Comparison of ENCODE assay signal across 18 cellular contexts in genomic region chr5:154644745-154645411, GRCh38.
DNase-seq lines count a peak whose midpoint lies in the region; ATAC-seq and TF ChIP-seq lines count a peak whose summit lies in the region.
"Had no signal": no experiment of that assay in that cellular context is flagged by ENCODE, and none has a peak within 500 bp of the region (broad histone marks: within the 10 kb centered on the region; RNA-seq: fewer than 3 reads in every experiment).

No MANE protein-coding gene starts in this region.

- H3K27ac ChIP-seq in endodermal cell (ENCODE audit: low read depth, low read length) (no peak overlapping the region), liver (ENCODE audit: low read depth in 1 of 2, low read length in 2 of 2) (peak overlapping the region in 1 of 2 donors; percentile 56)
- H3K27ac ChIP-seq: GM23248 had no signal

- no peak overlapping the region for H3K9ac ChIP-seq in endodermal cell (ENCODE audit: extremely low read depth, low read length, poor library complexity, severe bottlenecking)
- no peak overlapping the region for H3K9ac ChIP-seq in liver (ENCODE audit: low read depth in 1 of 2, low read length in 2 of 2)
- H3K9ac ChIP-seq: GM23248 had no signal

- intact Hi-C loops in posterior vena cava (cut with DNase I): loop anchor here in 1 of 2 donors (5.0 kb wide), 1 partner anchor 167 kb away; no protein-coding TSS in a partner anchor

- H3K4me3 ChIP-seq in endodermal cell (ENCODE audit: low read length): peak overlapping the region; percentile 69
- H3K4me3 ChIP-seq in liver (ENCODE audit: low read depth in 1 of 3, low read length in 3 of 3): no peak overlapping the region
- H3K4me3 ChIP-seq: GM23248 had no signal

- no peaks in the 10 kb centered on the region for H3K27me3 ChIP-seq in endodermal cell (ENCODE audit: control insufficient read depth, insufficient read depth, low read length, poor library complexity, severe bottlenecking)
- H3K27me3 ChIP-seq in liver (ENCODE audit: control insufficient read depth in 4 of 4, insufficient read depth in 4 of 4, low read length in 3 of 4): no peaks in the 10 kb centered on the region
- H3K27me3 ChIP-seq: BE2C had no signal

- H3K4me3 Mint-ChIP-seq in endodermal cell: no peak overlapping the region
- H3K4me3 Mint-ChIP-seq in stimulated activated memory B cell treated with anti-CD40 and anti-IgM and Interleukin-4, amounts not matched to agents 10 μg/mL and 1 μg/mL and 100 μg/mL, for 72 hours: no peak overlapping the region
- H3K4me3 Mint-ChIP-seq: CD4-positive, CD25-positive, alpha-beta regulatory T cell; HFFc6 had no signal

- peaks cover 62% of the 10 kb centered on the region for H3K9me3 Mint-ChIP-seq in endodermal cell
- H3K9me3 Mint-ChIP-seq in stimulated activated memory B cell treated with anti-CD40 and anti-IgM and Interleukin-4, amounts not matched to agents 10 μg/mL and 1 μg/mL and 100 μg/mL, for 72 hours: peaks cover 8% of the 10 kb centered on the region
- H3K9me3 Mint-ChIP-seq: HFFc6 had no signal

- peaks cover 61% of the 10 kb centered on the region for H3K9me3 ChIP-seq in endodermal cell (ENCODE audit: control insufficient read depth, low read length)
- H3K9me3 ChIP-seq in liver (ENCODE audit: control insufficient read depth in 4 of 4, low read length in 3 of 4): no peaks in the 10 kb centered on the region

- H3K36me3 ChIP-seq in endodermal cell (ENCODE audit: control insufficient read depth, insufficient read depth, low read length): no peaks in the 10 kb centered on the region
- H3K36me3 ChIP-seq in liver (ENCODE audit: control insufficient read depth in 4 of 4, insufficient read depth in 3 of 4, low read depth in 1 of 4, low read length in 3 of 4): no peaks in the 10 kb centered on the region
- H3K36me3 ChIP-seq: BE2C had no signal

- no peak for TF ChIP-seq CTCF in endodermal cell (conservative IDR thresholded peaks at IDR 0.05)
- TF ChIP-seq CTCF in liver (IDR thresholded peaks at IDR 0.05; ENCODE audit: low read depth, low read length, missing input control): no peak

- no peak for ATAC-seq in GM21360 (IDR thresholded peaks at IDR 0.05; ENCODE audit: unreplicated experiment)
- ATAC-seq in GM21717 (IDR thresholded peaks at IDR 0.05; ENCODE audit: unreplicated experiment): no peak
- no peak for ATAC-seq in stimulated activated memory B cell treated with anti-CD40 and anti-IgM and Interleukin-4, amounts not matched to agents 10 μg/mL and 1 μg/mL and 100 μg/mL, for 72 hours

- peaks cover 16% of the 10 kb centered on the region for H3K4me1 Mint-ChIP-seq in endodermal cell
- H3K4me1 Mint-ChIP-seq in stimulated activated memory B cell treated with anti-CD40 and anti-IgM and Interleukin-4, amounts not matched to agents 10 μg/mL and 1 μg/mL and 100 μg/mL, for 72 hours: peaks cover 18% of the 10 kb centered on the region

- H3K27me3 Mint-ChIP-seq in endodermal cell (ENCODE audit: insufficient read depth): peaks cover 22% of the 10 kb centered on the region
- H3K27me3 Mint-ChIP-seq in stimulated activated memory B cell treated with anti-CD40 and anti-IgM and Interleukin-4, amounts not matched to agents 10 μg/mL and 1 μg/mL and 100 μg/mL, for 72 hours: peaks cover 30% of the 10 kb centered on the region

- peak in 1 of 2 donors; percentile 22 for TF ChIP-seq RAD21 in liver (IDR thresholded peaks at IDR 0.05)

- H3K4me1 ChIP-seq in endodermal cell (ENCODE audit: control insufficient read depth, insufficient read depth, low read length) (no peaks in the 10 kb centered on the region), liver (ENCODE audit: control insufficient read depth in 4 of 4, insufficient read depth in 4 of 4, low read length in 3 of 4) (peaks cover 14 to 67% (median 60%) of the 10 kb centered on the region in 4 donors)

- DNase-seq in endodermal cell: no peak
- peak; percentile 38 for DNase-seq in posterior vena cava (ENCODE audit: low spot score)
- DNase-seq in stimulated activated CD4-positive, alpha-beta T cell treated with anti-CD3 and anti-CD28 coated beads, Interleukin-4, amount 100 ng/mL, for 4 hours: no peak
- DNase-seq: BE2C; C1 segment of cervical spinal cord; CD4-positive, CD25-positive, alpha-beta regulatory T cell; CD8-positive, alpha-beta memory T cell; COR-L47; DMS79; GF-D8; GM23248; HCEC 1CT; HFFc6; KG1 had no signal

- H3K36me3 Mint-ChIP-seq in endodermal cell (ENCODE audit: low read depth): no peaks in the 10 kb centered on the region
- H3K36me3 Mint-ChIP-seq in stimulated activated memory B cell treated with anti-CD40 and anti-IgM and Interleukin-4, amounts not matched to agents 10 μg/mL and 1 μg/mL and 100 μg/mL, for 72 hours: peaks cover 7% of the 10 kb centered on the region
- H3K36me3 Mint-ChIP-seq: CD4-positive, CD25-positive, alpha-beta regulatory T cell; CD8-positive, alpha-beta memory T cell had no signal

- 92 to 98% methylated on average over 2 to 4 of the region's 5 CpGs for WGBS in endodermal cell (ENCODE audit: insufficient coverage in 1 of 2, insufficient read length in 1 of 2), 2 experiments
- 46% methylated on average over 5 of the region's 5 CpGs for WGBS in liver

- H3K27ac Mint-ChIP-seq in endodermal cell: no peak overlapping the region
- no peak overlapping the region for H3K27ac Mint-ChIP-seq in stimulated activated memory B cell treated with anti-CD40 and anti-IgM and Interleukin-4, amounts not matched to agents 10 μg/mL and 1 μg/mL and 100 μg/mL, for 72 hours
- H3K27ac Mint-ChIP-seq: CD4-positive, CD25-positive, alpha-beta regulatory T cell; HFFc6 had no signal

TF ChIP-seq in liver, 16 proteins besides CTCF, POLR2A, EP300 and RAD21:
- TF ChIP-seq FOXA2 (IDR thresholded peaks at IDR 0.05) (no peak), TAF1 (conservative IDR thresholded peaks at IDR 0.05) (no peak), NR2F2 (IDR thresholded peaks at IDR 0.05) (peak; percentile 94), HNF4A (conservative IDR thresholded peaks at IDR 0.05) (peak; percentile 89 to 95), JUND (IDR thresholded peaks at IDR 0.05) (peak; percentile 26 to 62), SP1 (IDR thresholded peaks at IDR 0.05) (peak; percentile 84), HNF4G (IDR thresholded peaks at IDR 0.05) (peak; percentile 71), RXRA (IDR thresholded peaks at IDR 0.05) (peak; percentile 94 to 97), MAX (IDR thresholded peaks at IDR 0.05) (no peak)
- TF ChIP-seq, protein P1, sequence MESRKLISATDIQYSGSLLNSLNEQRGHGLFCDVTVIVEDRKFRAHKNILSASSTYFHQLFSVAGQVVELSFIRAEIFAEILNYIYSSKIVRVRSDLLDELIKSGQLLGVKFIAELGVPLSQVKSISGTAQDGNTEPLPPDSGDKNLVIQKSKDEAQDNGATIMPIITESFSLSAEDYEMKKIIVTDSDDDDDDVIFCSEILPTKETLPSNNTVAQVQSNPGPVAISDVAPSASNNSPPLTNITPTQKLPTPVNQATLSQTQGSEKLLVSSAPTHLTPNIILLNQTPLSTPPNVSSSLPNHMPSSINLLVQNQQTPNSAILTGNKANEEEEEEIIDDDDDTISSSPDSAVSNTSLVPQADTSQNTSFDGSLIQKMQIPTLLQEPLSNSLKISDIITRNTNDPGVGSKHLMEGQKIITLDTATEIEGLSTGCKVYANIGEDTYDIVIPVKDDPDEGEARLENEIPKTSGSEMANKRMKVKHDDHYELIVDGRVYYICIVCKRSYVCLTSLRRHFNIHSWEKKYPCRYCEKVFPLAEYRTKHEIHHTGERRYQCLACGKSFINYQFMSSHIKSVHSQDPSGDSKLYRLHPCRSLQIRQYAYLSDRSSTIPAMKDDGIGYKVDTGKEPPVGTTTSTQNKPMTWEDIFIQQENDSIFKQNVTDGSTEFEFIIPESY (IDR thresholded peaks at IDR 0.05): peak; percentile 32
